Comparison of ENCODE assay signal across 1 cellular context in the genomic region with DNA sequence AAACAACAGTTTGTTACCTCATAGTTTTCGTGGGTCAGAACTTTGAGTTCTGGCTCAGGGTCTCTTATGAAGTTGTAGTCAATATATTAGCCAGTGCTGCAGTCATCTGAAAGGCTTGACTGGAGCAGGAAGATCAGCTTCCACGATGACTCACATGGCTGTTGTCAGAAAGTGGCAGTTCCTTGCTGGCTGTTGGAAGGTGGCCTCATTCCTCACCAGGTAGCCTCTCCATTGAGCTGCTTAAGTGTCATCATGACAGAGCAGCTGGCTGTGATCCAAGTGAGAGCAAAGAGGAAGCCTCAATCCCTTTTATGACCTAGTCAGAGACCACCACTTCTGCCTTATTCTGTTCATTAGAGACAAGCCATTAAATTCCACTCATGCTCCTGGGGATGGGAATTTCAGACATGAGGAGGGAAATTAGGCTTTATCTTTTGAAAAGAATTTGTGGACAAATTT.
TF ChIP-seq lines count a peak whose summit lies in the region.

No MANE protein-coding gene starts in this region.

TF ChIP-seq in K562, 482 proteins besides CTCF, POLR2A, EP300 and RAD21 (continued from another document and continues in another):
- TF ChIP-seq, protein P1, sequence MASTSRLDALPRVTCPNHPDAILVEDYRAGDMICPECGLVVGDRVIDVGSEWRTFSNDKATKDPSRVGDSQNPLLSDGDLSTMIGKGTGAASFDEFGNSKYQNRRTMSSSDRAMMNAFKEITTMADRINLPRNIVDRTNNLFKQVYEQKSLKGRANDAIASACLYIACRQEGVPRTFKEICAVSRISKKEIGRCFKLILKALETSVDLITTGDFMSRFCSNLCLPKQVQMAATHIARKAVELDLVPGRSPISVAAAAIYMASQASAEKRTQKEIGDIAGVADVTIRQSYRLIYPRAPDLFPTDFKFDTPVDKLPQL (IDR thresholded peaks at IDR 0.05; ENCODE audit: extremely low read depth, insufficient read length): no peak
- TF ChIP-seq ZFPM2 (CRISPR knock-in tag; IDR thresholded peaks at IDR 0.05) (no peak), HCFC1 (IDR thresholded peaks at IDR 0.05; ENCODE audit: low read depth, low read length) (no peak), ZBTB43 (CRISPR knock-in tag; IDR thresholded peaks at IDR 0.05) (no peak), HMG20A (CRISPR knock-in tag; conservative IDR thresholded peaks at IDR 0.05) (no peak), RBBP5 (IDR thresholded peaks at IDR 0.05; ENCODE audit: borderline replicate concordance, insufficient read depth, low read length, poor library complexity, severe bottlenecking) (no peak), ETS1 (conservative IDR thresholded peaks at IDR 0.05; ENCODE audit: control insufficient read depth, low read depth, low read length) (no peak), SLC30A9 (CRISPR knock-in tag; IDR thresholded peaks at IDR 0.05) (no peak), OTX1 (CRISPR knock-in tag; IDR thresholded peaks at IDR 0.05) (no peak), ZNF253 (CRISPR knock-in tag; conservative IDR thresholded peaks at IDR 0.05) (no peak), RHOXF2B (CRISPR knock-in tag; conservative IDR thresholded peaks at IDR 0.05) (no peak), NCOA4 (IDR thresholded peaks at IDR 0.05; ENCODE audit: partially characterized antibody) (no peak), ZNF408 (CRISPR knock-in tag; IDR thresholded peaks at IDR 0.05; ENCODE audit: low read depth) (no peak), RCOR1 (IDR thresholded peaks at IDR 0.05; ENCODE audit: borderline replicate concordance in 1 of 2, low read depth in 2 of 2, low read length in 2 of 2) (peak in 1 of 2 experiments; percentile 78; a peak in 1 of 4 replicates), KHSRP (IDR thresholded peaks at IDR 0.05) (no peak), SRSF7 (optimal IDR thresholded peaks at IDR 0.05; ENCODE audit: low read depth, low read length) (no peak), SIRT6 (IDR thresholded peaks at IDR 0.05; ENCODE audit: low read depth, low read length) (no peak), ZNF316 (IDR thresholded peaks at IDR 0.05) (peak; percentile 68), SOX6 (IDR thresholded peaks at IDR 0.05) (peak; percentile 87), ZFP30 (CRISPR knock-in tag; IDR thresholded peaks at IDR 0.05; ENCODE audit: borderline replicate concordance) (no peak), MCM3 (IDR thresholded peaks at IDR 0.05) (no peak), POU5F1 (IDR thresholded peaks at IDR 0.05; ENCODE audit: borderline replicate concordance, low read depth, low read length, partially characterized antibody) (no peak), SPI1 (IDR thresholded peaks at IDR 0.05; ENCODE audit: borderline replicate concordance, low read depth, low read length) (peak; percentile 91), HNRNPLL (IDR thresholded peaks at IDR 0.05; ENCODE audit: low read depth, low read length, poor library complexity, severe bottlenecking) (no peak), KAT7 (CRISPR knock-in tag; IDR thresholded peaks at IDR 0.05; ENCODE audit: borderline replicate concordance) (no peak), NFIC (IDR thresholded peaks at IDR 0.05) (peak; percentile 99), ZBTB26 (CRISPR knock-in tag; IDR thresholded peaks at IDR 0.05) (no peak), ZNF140 (CRISPR knock-in tag; IDR thresholded peaks at IDR 0.05) (no peak), RFX7 (CRISPR knock-in tag; IDR thresholded peaks at IDR 0.05) (no peak), FOXM1 (IDR thresholded peaks at IDR 0.05; ENCODE audit: low read depth) (no peak), FOXM1 (CRISPR knock-in tag; IDR thresholded peaks at IDR 0.05; ENCODE audit: low read depth) (no peak), HDAC1 (IDR thresholded peaks at IDR 0.05) (peak in 1 of 2 experiments; percentile 68; a peak in 1 of 4 replicates), NR2C1 (IDR thresholded peaks at IDR 0.05) (no peak), NR2C1 (tag; IDR thresholded peaks at IDR 0.05) (0 out of 2 replicates have a peak, but pooled peaks have one; percentile 15), RREB1 (CRISPR knock-in tag; IDR thresholded peaks at IDR 0.05) (no peak), ZNF3 (CRISPR knock-in tag; IDR thresholded peaks at IDR 0.05) (no peak), TGIF2 (CRISPR knock-in tag; IDR thresholded peaks at IDR 0.05) (no peak), NFE2L1 (tag; IDR thresholded peaks at IDR 0.05; ENCODE audit: borderline replicate concordance, low read depth) (no peak), WHSC1 (IDR thresholded peaks at IDR 0.05; ENCODE audit: low read length) (no peak), CBX1 (IDR thresholded peaks at IDR 0.05; ENCODE audit: low read depth) (no peak), TFE3 (CRISPR knock-in tag; IDR thresholded peaks at IDR 0.05) (no peak), NR2C2 (CRISPR knock-in tag; IDR thresholded peaks at IDR 0.05) (no peak), NR2C2 (tag; IDR thresholded peaks at IDR 0.05) (no peak), ATF1 (CRISPR knock-in tag; IDR thresholded peaks at IDR 0.05) (no peak), ATF1 (tag; IDR thresholded peaks at IDR 0.05) (peak; percentile 75), ZBTB49 (CRISPR knock-in tag; IDR thresholded peaks at IDR 0.05; ENCODE audit: borderline replicate concordance) (no peak), JUND (IDR thresholded peaks at IDR 0.05; ENCODE audit: borderline replicate concordance, low read depth, low read length) (peak; percentile 98), JUND (tag; IDR thresholded peaks at IDR 0.05; ENCODE audit: borderline replicate concordance, low read depth, low read length) (peak; percentile 99), HDAC8 (tag; IDR thresholded peaks at IDR 0.05) (no peak), JUNB (CRISPR knock-in tag; conservative IDR thresholded peaks at IDR 0.05) (0 out of 2 replicates have a peak, but pooled peaks have one; percentile 41), PURB (CRISPR knock-in tag; IDR thresholded peaks at IDR 0.05; ENCODE audit: low read depth) (no peak), IRF9 (tag; IDR thresholded peaks at IDR 0.05) (no peak), ETS2 (tag; IDR thresholded peaks at IDR 0.05; ENCODE audit: borderline replicate concordance, poor library complexity, severe bottlenecking) (no peak)
- TF ChIP-seq, protein P2, sequence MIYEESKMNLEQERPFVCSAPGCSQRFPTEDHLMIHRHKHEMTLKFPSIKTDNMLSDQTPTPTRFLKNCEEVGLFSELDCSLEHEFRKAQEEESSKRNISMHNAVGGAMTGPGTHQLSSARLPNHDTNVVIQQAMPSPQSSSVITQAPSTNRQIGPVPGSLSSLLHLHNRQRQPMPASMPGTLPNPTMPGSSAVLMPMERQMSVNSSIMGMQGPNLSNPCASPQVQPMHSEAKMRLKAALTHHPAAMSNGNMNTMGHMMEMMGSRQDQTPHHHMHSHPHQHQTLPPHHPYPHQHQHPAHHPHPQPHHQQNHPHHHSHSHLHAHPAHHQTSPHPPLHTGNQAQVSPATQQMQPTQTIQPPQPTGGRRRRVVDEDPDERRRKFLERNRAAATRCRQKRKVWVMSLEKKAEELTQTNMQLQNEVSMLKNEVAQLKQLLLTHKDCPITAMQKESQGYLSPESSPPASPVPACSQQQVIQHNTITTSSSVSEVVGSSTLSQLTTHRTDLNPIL (CRISPR knock-in tag; IDR thresholded peaks at IDR 0.05): no peak
